Comparison of ENCODE assay signal across 20 cellular contexts in genomic region chr2:107811982-107812381, GRCh38. TPM values are rescaled to one million over a fixed set of nuclear protein-coding genes. Genes with fewer than 3 reads are reported as not detected.
"Had no signal": no experiment of that assay in that cellular context is flagged by ENCODE, and none has a peak within 500 bp of the region (broad histone marks: within the 10 kb centered on the region; RNA-seq: fewer than 3 reads in every experiment).

No MANE protein-coding gene starts in this region.

- DNase-seq: IMR-90, Karpas-422, KG1, NCI-H1092, NCI-H1436 treated with DMSO at 0.1 percent for 48 hours, NCI-H1694, NCI-H187 treated with DMSO at 0.1 percent for 48 hours, NCI-H2029 treated with DMSO at 0.1 percent for 48 hours, NCI-H345, NCI-H446 treated with DMSO at 0.1 percent for 48 hours, NCI-H526, NCI-H748 treated with DMSO at 0.1 percent for 48 hours, RPMI8226, SK-N-SH, SW 1271, T-cell had no signal

- ATAC-seq: HepG2, T-cell had no signal

- H3K4me1 Mint-ChIP-seq: T-cell had no signal

- H3K27ac Mint-ChIP-seq: T-cell; T-helper 1 cell treated with Interleukin-12 subunit alpha and Interleukin-12 subunit beta and Interleukin-4 antibody, amounts not matched to agents 30 μg/mL and 1 μg/mL, for 36 hours had no signal

- FAIRE-seq: HepG2, RCC 7860 had no signal

- H3K36me3 Mint-ChIP-seq: T-cell had no signal

- H3K4me3 Mint-ChIP-seq: T-cell; T-helper 1 cell treated with Interleukin-12 subunit alpha and Interleukin-12 subunit beta and Interleukin-4 antibody, amounts not matched to agents 30 μg/mL and 1 μg/mL, for 36 hours had no signal

RNA-seq across cellular contexts. Expression of gene RGPD4, which starts 14.7 kb away (rescaled TPM):
- total RNA-seq: HepG2, HT1080, IMR-90 had no signal
